Comparison of ENCODE assay signal across 8 cellular contexts in the genomic region with DNA sequence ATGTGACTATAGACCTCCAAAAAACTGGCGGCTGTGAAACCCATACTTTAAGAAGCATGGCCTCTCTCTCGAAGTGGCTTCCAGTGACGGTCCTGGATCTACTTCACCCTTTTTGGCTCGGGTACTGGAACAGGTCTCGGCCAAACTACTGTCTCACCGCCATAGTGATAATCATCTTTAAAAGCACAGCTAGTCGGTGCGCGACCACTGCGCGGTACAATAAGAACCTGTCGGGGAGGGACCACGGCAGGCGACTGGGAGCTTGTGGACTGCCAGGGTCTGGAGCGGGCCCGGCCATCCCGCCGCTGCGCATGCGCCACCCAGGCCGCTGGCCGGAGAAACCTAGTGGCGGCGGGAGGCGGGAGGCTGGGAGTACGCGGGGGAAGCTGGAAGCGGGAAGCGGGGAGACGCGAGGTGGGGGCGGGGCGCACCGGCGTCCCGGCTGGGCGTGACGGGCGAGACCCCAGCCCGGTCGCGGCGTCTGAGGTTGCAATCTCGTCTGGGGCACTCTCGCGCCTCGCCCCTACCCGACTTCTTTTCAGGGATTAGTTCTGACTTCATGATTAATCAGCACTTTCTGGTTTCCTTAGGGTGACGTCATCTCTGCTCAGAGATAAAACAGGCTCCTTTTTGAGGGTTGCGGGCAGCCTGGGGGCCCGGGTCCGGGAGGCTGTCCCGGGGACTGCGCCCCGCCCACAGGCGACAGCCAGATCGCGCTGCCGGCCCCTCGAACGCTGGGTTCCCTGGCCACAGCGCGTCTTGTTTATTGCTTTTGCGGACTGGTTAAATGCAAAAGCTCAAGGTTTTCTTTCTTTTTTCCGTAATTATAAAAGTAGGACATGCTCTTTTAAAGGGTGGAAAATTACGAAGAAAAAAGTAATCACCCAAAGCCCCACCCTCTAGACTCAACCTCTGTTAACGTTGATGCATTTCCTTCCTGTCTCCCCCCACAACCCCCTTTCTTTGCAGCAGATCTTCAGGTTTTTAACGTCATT.
DNase-seq lines count a peak whose midpoint lies in the region; ATAC-seq and FAIRE-seq lines count a peak whose summit lies in the region.

No MANE protein-coding gene starts in this region.

- no peaks in the 10 kb centered on the region for H3K36me3 ChIP-seq in HUES6 (ENCODE audit: control insufficient read depth, insufficient read depth, low read length)

- ATAC-seq in GM21423 (IDR thresholded peaks at IDR 0.05; ENCODE audit: unreplicated experiment) (peak; percentile 83), naive B cell (ENCODE audit: low read depth in 2 of 2) (peak; percentile 80 to 84)
- ATAC-seq in stimulated activated effector memory CD8-positive, alpha-beta T cell treated with anti-CD3 and anti-CD28 coated beads, Interleukin-12 subunit alpha, Interleukin-12 subunit beta, amount 100 ng/mL, for 72 hours, result peak; percentile 94

- peak overlapping the region; percentile 84 for H3K4me3 Mint-ChIP-seq in activated T-helper 1 cell treated with anti-CD3 and anti-CD28 coated beads, Interleukin-12 subunit alpha, Interleukin-12 subunit beta, Interleukin-2, Interleukin-4 antibody, amounts not matched to agents 30 ng/mL and 10 ng/mL and 1 ng/mL, durations not matched to agents 14 hours and 24 hours and 36 hours
- H3K4me3 Mint-ChIP-seq in naive B cell, result peak overlapping the region; percentile 78 to 94 (median 86)
- peak overlapping the region; percentile 66 for H3K4me3 Mint-ChIP-seq in stimulated activated effector memory CD8-positive, alpha-beta T cell treated with anti-CD3 and anti-CD28 coated beads, Interleukin-12 subunit alpha, Interleukin-12 subunit beta, amount 100 ng/mL, for 72 hours

- H3K27ac Mint-ChIP-seq in activated T-helper 1 cell treated with anti-CD3 and anti-CD28 coated beads, Interleukin-12 subunit alpha, Interleukin-12 subunit beta, Interleukin-2, Interleukin-4 antibody, amounts not matched to agents 30 ng/mL and 10 ng/mL and 1 ng/mL, durations not matched to agents 14 hours and 24 hours and 36 hours, result peak overlapping the region; percentile 88
- H3K27ac Mint-ChIP-seq in naive B cell, result peak overlapping the region; percentile 67 to 95 (median 88)
- peak overlapping the region; percentile 94 for H3K27ac Mint-ChIP-seq in stimulated activated effector memory CD8-positive, alpha-beta T cell treated with anti-CD3 and anti-CD28 coated beads, Interleukin-12 subunit alpha, Interleukin-12 subunit beta, amount 100 ng/mL, for 72 hours

- H3K27me3 ChIP-seq in HUES6 (ENCODE audit: control insufficient read depth, insufficient read depth, low read length), result no peaks in the 10 kb centered on the region

- H3K36me3 Mint-ChIP-seq in activated T-helper 1 cell treated with anti-CD3 and anti-CD28 coated beads, Interleukin-12 subunit alpha, Interleukin-12 subunit beta, Interleukin-2, Interleukin-4 antibody, amounts not matched to agents 30 ng/mL and 10 ng/mL and 1 ng/mL, durations not matched to agents 14 hours and 24 hours and 36 hours (ENCODE audit: low read depth), result no peaks in the 10 kb centered on the region
- no peaks in the 10 kb centered on the region for H3K36me3 Mint-ChIP-seq in naive B cell
- H3K36me3 Mint-ChIP-seq in stimulated activated effector memory CD8-positive, alpha-beta T cell treated with anti-CD3 and anti-CD28 coated beads, Interleukin-12 subunit alpha, Interleukin-12 subunit beta, amount 100 ng/mL, for 72 hours, result peaks cover 13% of the 10 kb centered on the region

- in situ Hi-C loops in Caki2 (cut with HindIII; ENCODE audit: low pct_unique_long_range_greater_than_20kb, low sequenced_read_pairs), result no loop called here

- no peaks in the 10 kb centered on the region for H3K27me3 Mint-ChIP-seq in activated T-helper 1 cell treated with anti-CD3 and anti-CD28 coated beads, Interleukin-12 subunit alpha, Interleukin-12 subunit beta, Interleukin-2, Interleukin-4 antibody, amounts not matched to agents 30 ng/mL and 10 ng/mL and 1 ng/mL, durations not matched to agents 14 hours and 24 hours and 36 hours (ENCODE audit: insufficient read depth)
- H3K27me3 Mint-ChIP-seq in naive B cell, result no peaks in the 10 kb centered on the region

- no peaks in the 10 kb centered on the region for H3K9me3 Mint-ChIP-seq in activated T-helper 1 cell treated with anti-CD3 and anti-CD28 coated beads, Interleukin-12 subunit alpha, Interleukin-12 subunit beta, Interleukin-2, Interleukin-4 antibody, amounts not matched to agents 30 ng/mL and 10 ng/mL and 1 ng/mL, durations not matched to agents 14 hours and 24 hours and 36 hours
- H3K9me3 Mint-ChIP-seq in naive B cell, result no peaks in the 10 kb centered on the region
- no peaks in the 10 kb centered on the region for H3K9me3 Mint-ChIP-seq in stimulated activated effector memory CD8-positive, alpha-beta T cell treated with anti-CD3 and anti-CD28 coated beads, Interleukin-12 subunit alpha, Interleukin-12 subunit beta, amount 100 ng/mL, for 72 hours

- intact Hi-C loops in activated T-helper 1 cell treated with anti-CD3 and anti-CD28 coated beads, Interleukin-12 subunit alpha, Interleukin-12 subunit beta, Interleukin-2, Interleukin-4 antibody, amounts not matched to agents 30 ng/mL and 10 ng/mL and 1 ng/mL, durations not matched to agents 14 hours and 24 hours and 36 hours (cut with micrococcal nuclease), result loop anchor here (1.0 to 10.0 kb wide), 11 partner anchors 8 to 1109 kb away; a partner anchor contains a TSS

- H3K9ac ChIP-seq in HUES6 (ENCODE audit: low read length), result peak overlapping the region; percentile 90

- H3K4me1 Mint-ChIP-seq in activated T-helper 1 cell treated with anti-CD3 and anti-CD28 coated beads, Interleukin-12 subunit alpha, Interleukin-12 subunit beta, Interleukin-2, Interleukin-4 antibody, amounts not matched to agents 30 ng/mL and 10 ng/mL and 1 ng/mL, durations not matched to agents 14 hours and 24 hours and 36 hours (ENCODE audit: low read depth), result peaks cover 35% of the 10 kb centered on the region
- peaks cover 15 to 32% (median 20%) of the 10 kb centered on the region in 3 donors for H3K4me1 Mint-ChIP-seq in naive B cell
- peaks cover 28% of the 10 kb centered on the region for H3K4me1 Mint-ChIP-seq in stimulated activated effector memory CD8-positive, alpha-beta T cell treated with anti-CD3 and anti-CD28 coated beads, Interleukin-12 subunit alpha, Interleukin-12 subunit beta, amount 100 ng/mL, for 72 hours

- peak overlapping the region; percentile 93 for H3K27ac ChIP-seq in HUES6 (ENCODE audit: low read depth, low read length)

- H3K9me3 ChIP-seq in HUES6 (ENCODE audit: control insufficient read depth, insufficient read depth, low read depth, low read length), result no peaks in the 10 kb centered on the region

- H3K4me3 ChIP-seq in HUES6 (ENCODE audit: low read depth, low read length), result peak overlapping the region; percentile 76

- peaks cover 29% of the 10 kb centered on the region for H3K4me1 ChIP-seq in HUES6 (ENCODE audit: control insufficient read depth, insufficient read depth, low read length)

- FAIRE-seq in RCC 7860 (lab: Jason Lieb, UNC), result no peak

- peak; percentile 85 for DNase-seq in Caki2 (ENCODE audit: low read depth)
- DNase-seq in RCC 7860 (ENCODE audit: low spot score), result peak; percentile 85
- peak; percentile 69 for DNase-seq in activated T-helper 1 cell treated with anti-CD3 and anti-CD28 coated beads, Interleukin-12 subunit alpha, Interleukin-12 subunit beta, Interleukin-2, Interleukin-4 antibody, amounts not matched to agents 30 ng/mL and 10 ng/mL and 1 ng/mL, durations not matched to agents 14 hours and 24 hours and 36 hours (ENCODE audit: low spot score)
- DNase-seq in fibroblast of gingiva (ENCODE audit: low read depth), result peak; percentile 88
- peak; percentile 66 for DNase-seq in naive B cell
- peak; percentile 73 to 88 for DNase-seq in stimulated activated effector memory CD8-positive, alpha-beta T cell treated with anti-CD3 and anti-CD28 coated beads, Interleukin-12 subunit alpha, Interleukin-12 subunit beta, amount 100 ng/mL, for 72 hours (ENCODE audit: low spot score in 2 of 2)

Comparison
In these comparisons a context has a peak if more than half of its experiments do, and no peak if none do; other contexts are left out.
1. Peak in every context shown above with its lines: DNase-seq, ATAC-seq, H3K4me3 ChIP-seq and H3K27ac ChIP-seq.